1 cellular context compared by ENCODE assay signal in the genomic region with DNA sequence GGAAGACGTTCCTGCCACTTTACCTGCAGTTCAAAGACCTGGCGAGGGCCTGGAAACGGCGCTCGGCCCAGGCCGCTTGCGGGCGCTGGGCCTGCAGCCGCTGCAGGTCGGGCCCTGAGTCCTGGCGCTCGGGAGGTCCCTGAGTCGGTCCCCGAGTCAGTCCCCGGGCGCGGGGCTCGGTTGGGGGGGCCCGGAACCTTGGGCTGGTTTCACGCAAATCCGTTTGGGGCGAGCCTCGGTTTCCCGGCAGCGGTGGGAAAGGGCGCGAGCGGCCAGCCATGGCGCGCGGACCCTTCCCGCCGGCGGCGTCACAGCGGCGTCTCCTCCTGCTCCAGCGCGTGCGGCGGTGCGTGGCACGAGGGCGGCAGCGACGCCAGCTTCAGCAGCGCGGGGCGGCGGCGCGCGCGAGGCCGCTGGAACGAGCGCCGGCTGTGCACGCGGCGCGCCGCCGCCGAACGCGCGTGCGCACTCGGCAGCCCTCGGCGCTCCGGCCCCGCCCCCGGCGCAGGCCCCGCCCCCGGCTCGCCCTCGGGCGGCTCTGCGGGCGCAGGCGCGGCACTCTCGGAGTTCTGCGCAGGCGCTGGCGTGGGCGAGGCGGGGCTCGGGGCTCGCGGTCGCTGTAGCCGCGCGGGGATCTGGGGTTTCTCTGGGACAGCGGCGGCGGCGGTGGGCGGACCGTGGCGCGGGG.
TF ChIP-seq lines count a peak whose summit lies in the region.

No MANE protein-coding gene starts in this region.

TF ChIP-seq in HepG2, 621 proteins besides CTCF, POLR2A, EP300 and RAD21 (continued from another document and continues in another):
- TF ChIP-seq, protein P1, sequence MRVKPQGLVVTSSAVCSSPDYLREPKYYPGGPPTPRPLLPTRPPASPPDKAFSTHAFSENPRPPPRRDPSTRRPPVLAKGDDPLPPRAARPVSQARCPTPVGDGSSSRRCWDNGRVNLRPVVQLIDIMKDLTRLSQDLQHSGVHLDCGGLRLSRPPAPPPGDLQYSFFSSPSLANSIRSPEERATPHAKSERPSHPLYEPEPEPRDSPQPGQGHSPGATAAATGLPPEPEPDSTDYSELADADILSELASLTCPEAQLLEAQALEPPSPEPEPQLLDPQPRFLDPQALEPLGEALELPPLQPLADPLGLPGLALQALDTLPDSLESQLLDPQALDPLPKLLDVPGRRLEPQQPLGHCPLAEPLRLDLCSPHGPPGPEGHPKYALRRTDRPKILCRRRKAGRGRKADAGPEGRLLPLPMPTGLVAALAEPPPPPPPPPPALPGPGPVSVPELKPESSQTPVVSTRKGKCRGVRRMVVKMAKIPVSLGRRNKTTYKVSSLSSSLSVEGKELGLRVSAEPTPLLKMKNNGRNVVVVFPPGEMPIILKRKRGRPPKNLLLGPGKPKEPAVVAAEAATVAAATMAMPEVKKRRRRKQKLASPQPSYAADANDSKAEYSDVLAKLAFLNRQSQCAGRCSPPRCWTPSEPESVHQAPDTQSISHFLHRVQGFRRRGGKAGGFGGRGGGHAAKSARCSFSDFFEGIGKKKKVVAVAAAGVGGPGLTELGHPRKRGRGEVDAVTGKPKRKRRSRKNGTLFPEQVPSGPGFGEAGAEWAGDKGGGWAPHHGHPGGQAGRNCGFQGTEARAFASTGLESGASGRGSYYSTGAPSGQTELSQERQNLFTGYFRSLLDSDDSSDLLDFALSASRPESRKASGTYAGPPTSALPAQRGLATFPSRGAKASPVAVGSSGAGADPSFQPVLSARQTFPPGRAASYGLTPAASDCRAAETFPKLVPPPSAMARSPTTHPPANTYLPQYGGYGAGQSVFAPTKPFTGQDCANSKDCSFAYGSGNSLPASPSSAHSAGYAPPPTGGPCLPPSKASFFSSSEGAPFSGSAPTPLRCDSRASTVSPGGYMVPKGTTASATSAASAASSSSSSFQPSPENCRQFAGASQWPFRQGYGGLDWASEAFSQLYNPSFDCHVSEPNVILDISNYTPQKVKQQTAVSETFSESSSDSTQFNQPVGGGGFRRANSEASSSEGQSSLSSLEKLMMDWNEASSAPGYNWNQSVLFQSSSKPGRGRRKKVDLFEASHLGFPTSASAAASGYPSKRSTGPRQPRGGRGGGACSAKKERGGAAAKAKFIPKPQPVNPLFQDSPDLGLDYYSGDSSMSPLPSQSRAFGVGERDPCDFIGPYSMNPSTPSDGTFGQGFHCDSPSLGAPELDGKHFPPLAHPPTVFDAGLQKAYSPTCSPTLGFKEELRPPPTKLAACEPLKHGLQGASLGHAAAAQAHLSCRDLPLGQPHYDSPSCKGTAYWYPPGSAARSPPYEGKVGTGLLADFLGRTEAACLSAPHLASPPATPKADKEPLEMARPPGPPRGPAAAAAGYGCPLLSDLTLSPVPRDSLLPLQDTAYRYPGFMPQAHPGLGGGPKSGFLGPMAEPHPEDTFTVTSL (CRISPR knock-in tag; IDR thresholded peaks at IDR 0.05; ENCODE audit: borderline replicate concordance), result no peak
- TF ChIP-seq TGIF2 (CRISPR knock-in tag; IDR thresholded peaks at IDR 0.05) (peak; percentile 67; the same call in 1 of the 2 replicates), RBM39 (IDR thresholded peaks at IDR 0.05; ENCODE audit: low read depth, low read length, poor library complexity, severe bottlenecking) (no peak), ZNF713 (CRISPR knock-in tag; IDR thresholded peaks at IDR 0.05) (no peak), MATR3 (CRISPR knock-in tag; IDR thresholded peaks at IDR 0.05) (no peak), TBX2 (CRISPR knock-in tag; IDR thresholded peaks at IDR 0.05; ENCODE audit: borderline replicate concordance) (peak; percentile 50; the same call in 1 of the 2 replicates), SMC3 (IDR thresholded peaks at IDR 0.05; ENCODE audit: low read length) (no peak), MIER3 (CRISPR knock-in tag; IDR thresholded peaks at IDR 0.05; ENCODE audit: borderline replicate concordance) (no peak), NR2C2 (CRISPR knock-in tag; IDR thresholded peaks at IDR 0.05; ENCODE audit: borderline replicate concordance) (peak; percentile 9; the same call in 1 of the 2 replicates), ZNF232 (CRISPR knock-in tag; IDR thresholded peaks at IDR 0.05; ENCODE audit: borderline replicate concordance) (peak; percentile 85; the same call in 1 of the 2 replicates), RBFOX2 (IDR thresholded peaks at IDR 0.05; ENCODE audit: low read depth, low read length) (peak; percentile 85), PAF1 (CRISPR knock-in tag; IDR thresholded peaks at IDR 0.05) (no peak), ZNF510 (CRISPR knock-in tag; IDR thresholded peaks at IDR 0.05; ENCODE audit: low read depth) (no peak; the same call in 1 of the 2 replicates), CENPT (CRISPR knock-in tag; IDR thresholded peaks at IDR 0.05; ENCODE audit: low read depth) (peak; percentile 99), ZNF589 (CRISPR knock-in tag; conservative IDR thresholded peaks at IDR 0.05) (peak; percentile 93), ZNF773 (CRISPR knock-in tag; IDR thresholded peaks at IDR 0.05; ENCODE audit: borderline replicate concordance) (peak; percentile 99), MEIS2 (CRISPR knock-in tag; IDR thresholded peaks at IDR 0.05) (peak; percentile 94), RBAK (CRISPR knock-in tag; IDR thresholded peaks at IDR 0.05) (no peak), ZNF24 (IDR thresholded peaks at IDR 0.05) (no peak), FLYWCH1 (CRISPR knock-in tag; IDR thresholded peaks at IDR 0.05) (peak; percentile 94; the same call in 1 of the 2 replicates), TAF15 (IDR thresholded peaks at IDR 0.05; ENCODE audit: low read depth, low read length, poor library complexity, severe bottlenecking) (no peak), ARHGAP35 (CRISPR knock-in tag; IDR thresholded peaks at IDR 0.05; ENCODE audit: borderline replicate concordance) (0 out of 2 replicates have a peak, but pooled peaks have one; percentile 74), MYNN (CRISPR knock-in tag; IDR thresholded peaks at IDR 0.05; ENCODE audit: low read depth) (no peak), FOSL1 (CRISPR knock-in tag; IDR thresholded peaks at IDR 0.05; ENCODE audit: borderline replicate concordance) (no peak), PRMT3 (CRISPR knock-in tag; IDR thresholded peaks at IDR 0.05; ENCODE audit: borderline replicate concordance, low read depth) (peak; percentile 95), ZNF891 (CRISPR knock-in tag; IDR thresholded peaks at IDR 0.05) (peak; percentile 18; the same call in 1 of the 2 replicates), JUNB (CRISPR knock-in tag; IDR thresholded peaks at IDR 0.05; ENCODE audit: borderline replicate concordance) (peak; percentile 70; the same call in 1 of the 2 replicates), KDM1A (CRISPR knock-in tag; IDR thresholded peaks at IDR 0.05) (no peak)
- TF ChIP-seq, protein P2, sequence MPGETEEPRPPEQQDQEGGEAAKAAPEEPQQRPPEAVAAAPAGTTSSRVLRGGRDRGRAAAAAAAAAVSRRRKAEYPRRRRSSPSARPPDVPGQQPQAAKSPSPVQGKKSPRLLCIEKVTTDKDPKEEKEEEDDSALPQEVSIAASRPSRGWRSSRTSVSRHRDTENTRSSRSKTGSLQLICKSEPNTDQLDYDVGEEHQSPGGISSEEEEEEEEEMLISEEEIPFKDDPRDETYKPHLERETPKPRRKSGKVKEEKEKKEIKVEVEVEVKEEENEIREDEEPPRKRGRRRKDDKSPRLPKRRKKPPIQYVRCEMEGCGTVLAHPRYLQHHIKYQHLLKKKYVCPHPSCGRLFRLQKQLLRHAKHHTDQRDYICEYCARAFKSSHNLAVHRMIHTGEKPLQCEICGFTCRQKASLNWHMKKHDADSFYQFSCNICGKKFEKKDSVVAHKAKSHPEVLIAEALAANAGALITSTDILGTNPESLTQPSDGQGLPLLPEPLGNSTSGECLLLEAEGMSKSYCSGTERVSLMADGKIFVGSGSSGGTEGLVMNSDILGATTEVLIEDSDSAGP (CRISPR knock-in tag; IDR thresholded peaks at IDR 0.05; ENCODE audit: borderline replicate concordance), result peak; percentile 82
- TF ChIP-seq, protein P3, sequence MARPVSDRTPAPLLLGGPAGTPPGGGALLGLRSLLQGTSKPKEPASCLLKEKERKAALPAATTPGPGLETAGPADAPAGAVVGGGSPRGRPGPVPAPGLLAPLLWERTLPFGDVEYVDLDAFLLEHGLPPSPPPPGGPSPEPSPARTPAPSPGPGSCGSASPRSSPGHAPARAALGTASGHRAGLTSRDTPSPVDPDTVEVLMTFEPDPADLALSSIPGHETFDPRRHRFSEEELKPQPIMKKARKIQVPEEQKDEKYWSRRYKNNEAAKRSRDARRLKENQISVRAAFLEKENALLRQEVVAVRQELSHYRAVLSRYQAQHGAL (CRISPR knock-in tag; IDR thresholded peaks at IDR 0.05; ENCODE audit: not compliant biosample characterization), result peak; percentile 59
- TF ChIP-seq, protein P4, sequence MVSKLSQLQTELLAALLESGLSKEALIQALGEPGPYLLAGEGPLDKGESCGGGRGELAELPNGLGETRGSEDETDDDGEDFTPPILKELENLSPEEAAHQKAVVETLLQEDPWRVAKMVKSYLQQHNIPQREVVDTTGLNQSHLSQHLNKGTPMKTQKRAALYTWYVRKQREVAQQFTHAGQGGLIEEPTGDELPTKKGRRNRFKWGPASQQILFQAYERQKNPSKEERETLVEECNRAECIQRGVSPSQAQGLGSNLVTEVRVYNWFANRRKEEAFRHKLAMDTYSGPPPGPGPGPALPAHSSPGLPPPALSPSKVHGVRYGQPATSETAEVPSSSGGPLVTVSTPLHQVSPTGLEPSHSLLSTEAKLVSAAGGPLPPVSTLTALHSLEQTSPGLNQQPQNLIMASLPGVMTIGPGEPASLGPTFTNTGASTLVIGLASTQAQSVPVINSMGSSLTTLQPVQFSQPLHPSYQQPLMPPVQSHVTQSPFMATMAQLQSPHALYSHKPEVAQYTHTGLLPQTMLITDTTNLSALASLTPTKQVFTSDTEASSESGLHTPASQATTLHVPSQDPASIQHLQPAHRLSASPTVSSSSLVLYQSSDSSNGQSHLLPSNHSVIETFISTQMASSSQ (IDR thresholded peaks at IDR 0.05; ENCODE audit: low read depth), result no peak
- TF ChIP-seq, protein P4 (CRISPR knock-in tag; IDR thresholded peaks at IDR 0.05; ENCODE audit: borderline replicate concordance), result peak; percentile 30; the same call in 1 of the 2 replicates
- TF ChIP-seq, protein P5, sequence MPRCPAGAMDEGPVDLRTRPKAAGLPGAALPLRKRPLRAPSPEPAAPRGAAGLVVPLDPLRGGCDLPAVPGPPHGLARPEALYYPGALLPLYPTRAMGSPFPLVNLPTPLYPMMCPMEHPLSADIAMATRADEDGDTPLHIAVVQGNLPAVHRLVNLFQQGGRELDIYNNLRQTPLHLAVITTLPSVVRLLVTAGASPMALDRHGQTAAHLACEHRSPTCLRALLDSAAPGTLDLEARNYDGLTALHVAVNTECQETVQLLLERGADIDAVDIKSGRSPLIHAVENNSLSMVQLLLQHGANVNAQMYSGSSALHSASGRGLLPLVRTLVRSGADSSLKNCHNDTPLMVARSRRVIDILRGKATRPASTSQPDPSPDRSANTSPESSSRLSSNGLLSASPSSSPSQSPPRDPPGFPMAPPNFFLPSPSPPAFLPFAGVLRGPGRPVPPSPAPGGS (CRISPR knock-in tag; IDR thresholded peaks at IDR 0.05), result peak; percentile 99
- TF ChIP-seq, protein P6, sequence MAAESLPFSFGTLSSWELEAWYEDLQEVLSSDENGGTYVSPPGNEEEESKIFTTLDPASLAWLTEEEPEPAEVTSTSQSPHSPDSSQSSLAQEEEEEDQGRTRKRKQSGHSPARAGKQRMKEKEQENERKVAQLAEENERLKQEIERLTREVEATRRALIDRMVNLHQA (CRISPR knock-in tag; IDR thresholded peaks at IDR 0.05), result no peak
- TF ChIP-seq, protein P7, sequence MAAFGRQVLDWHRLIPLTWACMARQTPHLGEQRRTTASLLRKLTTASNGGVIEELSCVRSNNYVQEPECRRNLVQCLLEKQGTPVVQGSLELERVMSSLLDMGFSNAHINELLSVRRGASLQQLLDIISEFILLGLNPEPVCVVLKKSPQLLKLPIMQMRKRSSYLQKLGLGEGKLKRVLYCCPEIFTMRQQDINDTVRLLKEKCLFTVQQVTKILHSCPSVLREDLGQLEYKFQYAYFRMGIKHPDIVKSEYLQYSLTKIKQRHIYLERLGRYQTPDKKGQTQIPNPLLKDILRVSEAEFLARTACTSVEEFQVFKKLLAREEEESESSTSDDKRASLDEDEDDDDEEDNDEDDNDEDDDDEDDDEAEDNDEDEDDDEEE (CRISPR knock-in tag; IDR thresholded peaks at IDR 0.05), result peak; percentile 97
- TF ChIP-seq, protein P8, sequence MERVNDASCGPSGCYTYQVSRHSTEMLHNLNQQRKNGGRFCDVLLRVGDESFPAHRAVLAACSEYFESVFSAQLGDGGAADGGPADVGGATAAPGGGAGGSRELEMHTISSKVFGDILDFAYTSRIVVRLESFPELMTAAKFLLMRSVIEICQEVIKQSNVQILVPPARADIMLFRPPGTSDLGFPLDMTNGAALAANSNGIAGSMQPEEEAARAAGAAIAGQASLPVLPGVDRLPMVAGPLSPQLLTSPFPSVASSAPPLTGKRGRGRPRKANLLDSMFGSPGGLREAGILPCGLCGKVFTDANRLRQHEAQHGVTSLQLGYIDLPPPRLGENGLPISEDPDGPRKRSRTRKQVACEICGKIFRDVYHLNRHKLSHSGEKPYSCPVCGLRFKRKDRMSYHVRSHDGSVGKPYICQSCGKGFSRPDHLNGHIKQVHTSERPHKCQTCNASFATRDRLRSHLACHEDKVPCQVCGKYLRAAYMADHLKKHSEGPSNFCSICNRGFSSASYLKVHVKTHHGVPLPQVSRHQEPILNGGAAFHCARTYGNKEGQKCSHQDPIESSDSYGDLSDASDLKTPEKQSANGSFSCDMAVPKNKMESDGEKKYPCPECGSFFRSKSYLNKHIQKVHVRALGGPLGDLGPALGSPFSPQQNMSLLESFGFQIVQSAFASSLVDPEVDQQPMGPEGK (CRISPR knock-in tag; IDR thresholded peaks at IDR 0.05), result 0 out of 2 replicates have a peak, but pooled peaks have one; percentile 26
